1 cellular context compared by ENCODE assay signal in the genomic region with DNA sequence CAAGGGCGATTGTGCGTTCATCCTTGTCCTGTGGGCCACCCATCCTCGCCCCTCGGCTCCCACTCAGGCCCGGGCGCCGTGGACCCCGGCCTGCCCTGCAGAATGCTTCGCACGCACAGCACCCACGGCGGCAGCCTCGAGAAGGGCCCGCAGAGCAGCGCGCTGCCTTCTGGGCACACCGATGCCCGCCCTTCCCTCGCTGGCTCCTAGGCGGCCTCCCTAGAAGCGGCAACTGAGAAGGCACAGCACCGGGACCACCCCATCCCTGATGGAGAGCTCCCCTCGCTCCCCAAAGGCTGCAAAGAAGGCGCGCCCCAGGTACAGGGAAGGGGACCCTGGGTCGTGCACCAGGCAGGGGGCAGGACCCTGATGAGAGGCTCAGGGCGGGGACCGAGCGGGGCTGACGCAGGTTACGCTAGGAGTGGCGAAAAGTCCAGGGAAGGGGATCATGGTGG.
TF ChIP-seq lines count a peak whose summit lies in the region.

No MANE protein-coding gene starts in this region.

TF ChIP-seq in IMR-90, 13 proteins besides CTCF, POLR2A, EP300 and RAD21 (continued from another document):
- no peak for TF ChIP-seq MAZ (IDR thresholded peaks at IDR 0.05; ENCODE audit: borderline replicate concordance, low read depth, low read length)
- TF ChIP-seq, protein P1, sequence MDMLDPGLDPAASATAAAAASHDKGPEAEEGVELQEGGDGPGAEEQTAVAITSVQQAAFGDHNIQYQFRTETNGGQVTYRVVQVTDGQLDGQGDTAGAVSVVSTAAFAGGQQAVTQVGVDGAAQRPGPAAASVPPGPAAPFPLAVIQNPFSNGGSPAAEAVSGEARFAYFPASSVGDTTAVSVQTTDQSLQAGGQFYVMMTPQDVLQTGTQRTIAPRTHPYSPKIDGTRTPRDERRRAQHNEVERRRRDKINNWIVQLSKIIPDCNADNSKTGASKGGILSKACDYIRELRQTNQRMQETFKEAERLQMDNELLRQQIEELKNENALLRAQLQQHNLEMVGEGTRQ (IDR thresholded peaks at IDR 0.05; ENCODE audit: low read depth, low read length), result no peak
- TF ChIP-seq NFE2L2 (IDR thresholded peaks at IDR 0.05; ENCODE audit: low read depth, low read length), result no peak
- no peak for TF ChIP-seq CEBPB (IDR thresholded peaks at IDR 0.05; ENCODE audit: low read depth, low read length)
- TF ChIP-seq, protein P2, sequence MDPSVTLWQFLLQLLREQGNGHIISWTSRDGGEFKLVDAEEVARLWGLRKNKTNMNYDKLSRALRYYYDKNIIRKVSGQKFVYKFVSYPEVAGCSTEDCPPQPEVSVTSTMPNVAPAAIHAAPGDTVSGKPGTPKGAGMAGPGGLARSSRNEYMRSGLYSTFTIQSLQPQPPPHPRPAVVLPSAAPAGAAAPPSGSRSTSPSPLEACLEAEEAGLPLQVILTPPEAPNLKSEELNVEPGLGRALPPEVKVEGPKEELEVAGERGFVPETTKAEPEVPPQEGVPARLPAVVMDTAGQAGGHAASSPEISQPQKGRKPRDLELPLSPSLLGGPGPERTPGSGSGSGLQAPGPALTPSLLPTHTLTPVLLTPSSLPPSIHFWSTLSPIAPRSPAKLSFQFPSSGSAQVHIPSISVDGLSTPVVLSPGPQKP (IDR thresholded peaks at IDR 0.05; ENCODE audit: borderline replicate concordance, low read depth, low read length), result no peak
